ENCODE assay signal across 19 cellular contexts in genomic region chr6:136158971-136159370, GRCh38.
"Had no signal": no experiment of that assay in that cellular context is flagged by ENCODE, and none has a peak within 500 bp of the region (broad histone marks: within the 10 kb centered on the region; RNA-seq: fewer than 3 reads in every experiment).

No MANE protein-coding gene starts in this region.

- H3K4me3 Mint-ChIP-seq: activated naive CD4-positive, alpha-beta T cell treated with anti-CD3 and anti-CD28 coated beads for 36 hours; activated naive CD8-positive, alpha-beta T cell treated with anti-CD3 and anti-CD28 coated beads, Interleukin-2, amount 10 ng/mL, durations not matched to agents 7 days and 5 days; memory B cell; natural killer cell treated with Interleukin-12 subunit alpha and Interleukin-12 subunit beta and Interleukin-15 and Interleukin-18, amount 100 ng/mL, for 72 hours; T-cell; T-helper 2 cell treated with Interferon-gamma antibody and Interleukin-4, amounts not matched to agents 5 μg/mL and 100 μg/mL, for 36 hours had no signal

- H3K9me3 Mint-ChIP-seq: natural killer cell treated with Interleukin-12 subunit alpha and Interleukin-12 subunit beta and Interleukin-15 and Interleukin-18, amount 100 ng/mL, for 72 hours had no signal

- H3K27ac ChIP-seq: breast epithelium, coronary artery, foreskin keratinocyte, neutrophil, prostate gland, stomach, suprapubic skin, tibial nerve had no signal

- H3K36me3 ChIP-seq: breast epithelium, neutrophil, ovary, prostate gland had no signal

- H3K9me3 ChIP-seq: breast epithelium, ovary, prostate gland, stomach, suprapubic skin, tibial nerve had no signal

- H3K27ac Mint-ChIP-seq: activated naive CD4-positive, alpha-beta T cell treated with anti-CD3 and anti-CD28 coated beads for 36 hours; activated naive CD8-positive, alpha-beta T cell treated with anti-CD3 and anti-CD28 coated beads, Interleukin-2, amount 10 ng/mL, durations not matched to agents 7 days and 5 days; memory B cell; natural killer cell treated with Interleukin-12 subunit alpha and Interleukin-12 subunit beta and Interleukin-15 and Interleukin-18, amount 100 ng/mL, for 72 hours; T-cell; T-helper 2 cell treated with Interferon-gamma antibody and Interleukin-4, amounts not matched to agents 5 μg/mL and 100 μg/mL, for 36 hours had no signal

- H3K27me3 ChIP-seq: breast epithelium, neutrophil, ovary, stomach, suprapubic skin, tibial nerve had no signal

- ATAC-seq: foreskin keratinocyte; natural killer cell treated with Interleukin-12 subunit alpha and Interleukin-12 subunit beta and Interleukin-15 and Interleukin-18, amount 100 ng/mL, for 72 hours; T-cell had no signal

- H3K4me1 Mint-ChIP-seq: activated naive CD8-positive, alpha-beta T cell treated with anti-CD3 and anti-CD28 coated beads, Interleukin-2, amount 10 ng/mL, durations not matched to agents 7 days and 5 days; T-cell had no signal

- H3K4me3 ChIP-seq: breast epithelium, coronary artery, ovary, prostate gland, stomach, suprapubic skin, tibial nerve had no signal

- DNase-seq: activated CD4-positive, alpha-beta T cell treated with anti-CD3 and anti-CD28 coated beads for 1 hour; activated naive CD4-positive, alpha-beta T cell treated with anti-CD3 and anti-CD28 coated beads for 36 hours; activated naive CD8-positive, alpha-beta T cell treated with anti-CD3 and anti-CD28 coated beads, Interleukin-2, amount 10 ng/mL, durations not matched to agents 7 days and 5 days; activated T-cell treated with anti-CD3 and anti-CD28 coated beads, Interleukin-2, amount 50 U/mL, for 1 hour; amniotic stem cell; foreskin keratinocyte; stimulated activated CD4-positive, alpha-beta T cell treated with anti-CD3 and anti-CD28 coated beads, Interleukin-1b, Interleukin-23, amount 100 ng/mL, for 48 hours; stomach; T-cell had no signal

- H3K27me3 Mint-ChIP-seq: memory B cell, T-cell had no signal

- H3K4me1 ChIP-seq: breast epithelium, foreskin keratinocyte, prostate gland, suprapubic skin had no signal

- H3K36me3 Mint-ChIP-seq: activated naive CD8-positive, alpha-beta T cell treated with anti-CD3 and anti-CD28 coated beads, Interleukin-2, amount 10 ng/mL, durations not matched to agents 7 days and 5 days; natural killer cell treated with Interleukin-12 subunit alpha and Interleukin-12 subunit beta and Interleukin-15 and Interleukin-18, amount 100 ng/mL, for 72 hours had no signal
